ENCODE assay signal across 8 cellular contexts in genomic region chr17:16215965-16216316, GRCh38. TPM values are rescaled to one million over a fixed set of nuclear protein-coding genes. Genes with fewer than 3 reads are reported as not detected.
DNase-seq lines count a peak whose midpoint lies in the region; ATAC-seq, FAIRE-seq and TF ChIP-seq lines count a peak whose summit lies in the region.

No MANE protein-coding gene starts in this region.

- ATAC-seq in HG02870 (IDR thresholded peaks at IDR 0.05; ENCODE audit: unreplicated experiment), result peak; percentile 7
- ATAC-seq in esophagus mucosa, result peak; percentile 35
- ATAC-seq in GM21360 (IDR thresholded peaks at IDR 0.05; ENCODE audit: unreplicated experiment), result no peak
- no peak for ATAC-seq in HG03135 (IDR thresholded peaks at IDR 0.05; ENCODE audit: unreplicated experiment)

- no peaks in the 10 kb centered on the region for H3K27me3 ChIP-seq in muscle layer of duodenum (ENCODE audit: low read depth, low read length)

- H3K4me1 ChIP-seq in muscle layer of duodenum (ENCODE audit: control insufficient read depth in 1 of 2, insufficient read depth in 2 of 2, low read length in 2 of 2), result peaks cover 0 to 23% of the 10 kb centered on the region in 2 donors

- no peaks in the 10 kb centered on the region for H3K36me3 ChIP-seq in muscle layer of duodenum (ENCODE audit: control insufficient read depth in 1 of 2, insufficient read depth in 2 of 2, low read length in 2 of 2)

- H3K9me3 ChIP-seq in muscle layer of duodenum (ENCODE audit: control insufficient read depth in 1 of 2, low read length in 2 of 2), result no peaks in the 10 kb centered on the region

- peak overlapping the region; percentile 87 for H3K27ac ChIP-seq in muscle layer of duodenum (ENCODE audit: low read length)

- DNase-seq in DMS153 (lab: John Stamatoyannopoulos, UW) (peak; percentile 9), T-helper 22 cell (ENCODE audit: low read depth) (peak; percentile 2), H54 (ENCODE audit: insufficient read length, low spot score) (no peak)

- no peak for FAIRE-seq in H54 (lab: Jason Lieb, UNC)

- peak overlapping the region; percentile 77 to 95 for H3K4me3 ChIP-seq in muscle layer of duodenum (ENCODE audit: low read depth in 1 of 2, low read length in 2 of 2)

- no peak for TF ChIP-seq POLR2A in H54 (IDR thresholded peaks at IDR 0.05; ENCODE audit: low read depth, low read length)

RNA-seq across cellular contexts. Expression of gene NCOR1, which starts 0.6 kb away (rescaled TPM):
- 71.0 TPM for total RNA-seq in esophagus mucosa

RNA-seq across cellular contexts. Expression of gene PIGL, which starts 1.1 kb away (rescaled TPM):
- 18.9 TPM for total RNA-seq in esophagus mucosa

Comparison
In these comparisons a context has a peak if more than half of its experiments do, and no peak if none do; other contexts are left out.
1. ATAC-seq: peak in HG02870 (single experiment) and esophagus mucosa (single experiment); none in GM21360 (single experiment) and HG03135 (single experiment).